18 cellular contexts compared by ENCODE assay signal in genomic region chr22:47075568-47075967, GRCh38.
DNase-seq lines count a peak whose midpoint lies in the region; ATAC-seq, FAIRE-seq and TF ChIP-seq lines count a peak whose summit lies in the region.
"Had no signal": no experiment of that assay in that cellular context is flagged by ENCODE, and none has a peak within 500 bp of the region (broad histone marks: within the 10 kb centered on the region; RNA-seq: fewer than 3 reads in every experiment).

No MANE protein-coding gene starts in this region.

- H3K36me3 ChIP-seq in HEK293 (ENCODE audit: control insufficient read depth in 2 of 2, insufficient read depth in 1 of 2, low read length in 2 of 2) (no peaks in the 10 kb centered on the region), adipocyte (ENCODE audit: control insufficient read depth, insufficient read depth, low read length, severe bottlenecking) (peaks cover 16% of the 10 kb centered on the region)

- H3K4me1 ChIP-seq in HEK293 (ENCODE audit: control insufficient read depth, insufficient read depth, low read length) (no peaks in the 10 kb centered on the region), adipocyte (ENCODE audit: control insufficient read depth, insufficient read depth, low read length) (no peaks in the 10 kb centered on the region)

- POLR2A ChIA-PET in HEK293 (lab: Yijun Ruan, JAX) (no interaction called here), RWPE1 (lab: Yijun Ruan, JAX; ENCODE audit: low non-redundant PET) (no interaction called here)

- TF ChIP-seq CTCF in HEK293 (tag by site-specific recombination; IDR thresholded peaks at IDR 0.05) (no peak), RWPE1 (conservative IDR thresholded peaks at IDR 0.05; ENCODE audit: low read depth) (no peak)

- no peak for DNase-seq in adipocyte (ENCODE audit: low read depth)
- DNase-seq in RWPE1 (ENCODE audit: low spot score): no peak
- DNase-seq: C1 segment of cervical spinal cord; Calu3; CD4-positive, alpha-beta memory T cell; COR-L47; DMS53; DMS79 treated with DMSO at 0.1 percent for 48 hours; H9; HFFc6 had no signal

- peak; percentile 51 for FAIRE-seq in islet of Langerhans (lab: Jason Lieb, UNC)
- FAIRE-seq: GM12892, GM19239 had no signal

- no peak for ATAC-seq in GM18909 (IDR thresholded peaks at IDR 0.05; ENCODE audit: poor library complexity, unreplicated experiment)
- ATAC-seq in HG02588 (IDR thresholded peaks at IDR 0.05; ENCODE audit: unreplicated experiment): no peak
- ATAC-seq: GM23338, HCT116 had no signal

- no peak overlapping the region for H3K4me3 ChIP-seq in HEK293 (ENCODE audit: low read depth, low read length)
- H3K4me3 ChIP-seq in adipocyte (ENCODE audit: low read length): peak overlapping the region; percentile 9
- H3K4me3 ChIP-seq: GM23338 had no signal

- no peaks in the 10 kb centered on the region for H3K27me3 ChIP-seq in adipocyte (replicated peaks; ENCODE audit: control insufficient read depth, insufficient read depth, low read length)

- H3K9me3 ChIP-seq in HEK293 (ENCODE audit: control insufficient read depth, insufficient read depth, low read depth, low read length) (no peaks in the 10 kb centered on the region), adipocyte (ENCODE audit: control insufficient read depth, low read length) (peaks cover 34% of the 10 kb centered on the region)

- no peak overlapping the region for H3K9ac ChIP-seq in adipocyte (ENCODE audit: low read length)

- CTCF ChIA-PET in HEK293 (lab: Yijun Ruan, JAX): interaction anchor here (0.6 kb wide), 1 partner anchor 68 kb away, joined by 3 read pairs; no protein-coding TSS in a partner anchor
- CTCF ChIA-PET in RWPE1 (lab: Yijun Ruan, JAX): no interaction called here

- H3K27ac ChIP-seq in HEK293 (ENCODE audit: extremely low read depth, low read depth, low read length) (no peak overlapping the region), RWPE1 (no peak overlapping the region)

TF ChIP-seq in HEK293, 187 proteins besides CTCF, POLR2A, EP300 and RAD21:
- TF ChIP-seq ZNF549 (tag by site-specific recombination; IDR thresholded peaks at IDR 0.05) (no peak), ZNF830 (tag by site-specific recombination; IDR thresholded peaks at IDR 0.05; ENCODE audit: low read depth) (no peak), SETDB1 (IDR thresholded peaks at IDR 0.05; ENCODE audit: insufficient read length, low read length) (peak; percentile 82)
